ENCODE assay signal across 8 cellular contexts in genomic region chr9:97237951-97238851, GRCh38.
DNase-seq lines count a peak whose midpoint lies in the region; ATAC-seq and TF ChIP-seq lines count a peak whose summit lies in the region.

No MANE protein-coding gene starts in this region.

- peaks cover 85% of the 10 kb centered on the region for H3K79me2 ChIP-seq in GM23338 (replicated peaks; ENCODE audit: insufficient read depth)

- H3K36me3 ChIP-seq in GM23338 (ENCODE audit: insufficient read depth) (no peaks in the 10 kb centered on the region), skeletal muscle tissue (ENCODE audit: control insufficient read depth in 3 of 3, insufficient read depth in 3 of 3, low read length in 3 of 3) (no peaks in the 10 kb centered on the region)

- peak overlapping the region; percentile 98 for H3K4me3 Mint-ChIP-seq in GM23338

- TF ChIP-seq CTCF in AG09309 (IDR thresholded peaks at IDR 0.05; ENCODE audit: control insufficient read depth, insufficient read depth, low read depth, low read length, missing control alignments) (no peak), GM23338 (conservative IDR thresholded peaks at IDR 0.05; ENCODE audit: low read depth in 2 of 2) (no peak), cardiac fibroblast (IDR thresholded peaks at IDR 0.05; ENCODE audit: low read depth, low read length) (no peak)

- H3K9me3 ChIP-seq in skeletal muscle tissue (ENCODE audit: control insufficient read depth in 3 of 3, low read length in 3 of 3), result no peaks in the 10 kb centered on the region

- H3K9me3 Mint-ChIP-seq in GM23338, result no peaks in the 10 kb centered on the region; the same call in 2 of the 3 replicates

- no peaks in the 10 kb centered on the region for H3K27me3 ChIP-seq in GM23338 (ENCODE audit: insufficient read depth)
- no peaks in the 10 kb centered on the region for H3K27me3 ChIP-seq in skeletal muscle tissue (ENCODE audit: control insufficient read depth in 3 of 3, insufficient read depth in 3 of 3, low read length in 3 of 3)

- H2AFZ ChIP-seq in GM23338, result peak overlapping the region; percentile 91; the same call in 1 of the 2 replicates

- no peaks in the 10 kb centered on the region; the same call in 1 of the 2 replicates for H4K20me1 ChIP-seq in GM23338 (replicated peaks; ENCODE audit: insufficient read depth)

- peak overlapping the region; percentile 100 for H3K27ac Mint-ChIP-seq in GM23338

- peak overlapping the region; percentile 75 to 91 (median 85) for H3K9ac ChIP-seq in skeletal muscle tissue (ENCODE audit: low read depth in 1 of 3, low read length in 3 of 3)

- H3K36me3 Mint-ChIP-seq in GM23338 (ENCODE audit: low read depth), result peaks cover 14% of the 10 kb centered on the region; the same call in 2 of the 3 replicates

- ATAC-seq in GM23338 (peak; percentile 93), HG03439 (IDR thresholded peaks at IDR 0.05; ENCODE audit: unreplicated experiment) (no peak)

- H3K4me3 ChIP-seq in AG09309 (ENCODE audit: control insufficient read depth, low read depth, low read length) (peak overlapping the region; percentile 72), GM23338 (peak overlapping the region; percentile 94), cardiac fibroblast (replicated peaks in 1 of 2; ENCODE audit: low read depth in 2 of 2, low read length in 2 of 2) (peak overlapping the region; percentile 57 to 64), skeletal muscle tissue (ENCODE audit: low read length in 3 of 3) (peak overlapping the region; percentile 87 to 95 (median 89))

- H3K4me1 ChIP-seq in GM23338 (ENCODE audit: insufficient read depth) (peaks cover 10% of the 10 kb centered on the region), skeletal muscle tissue (ENCODE audit: control insufficient read depth in 3 of 3, insufficient read depth in 3 of 3, low read length in 3 of 3) (peaks cover 0 to 10% (median 5%) of the 10 kb centered on the region in 3 donors)

- peak overlapping the region; percentile 96 for H3K27ac ChIP-seq in GM23338 (ENCODE audit: low read depth)
- H3K27ac ChIP-seq in skeletal muscle tissue (ENCODE audit: low read depth, low read length), result peak overlapping the region; percentile 66

- peak; percentile 24 for DNase-seq in AG09309 (ENCODE audit: low read depth)
- DNase-seq in GM23338 (ENCODE audit: low spot score), result peak; percentile 90
- DNase-seq in NCI-H2171 (lab: John Stamatoyannopoulos, UW), result peak; percentile 80
- DNase-seq in activated CD4-positive, CD25-positive, alpha-beta regulatory T cell treated with anti-CD3 and anti-CD28 coated beads, Interleukin-2, amount 50 U/mL, for 16 hours (ENCODE audit: low read depth, low spot score), result peak; percentile 37
- DNase-seq in cardiac fibroblast (ENCODE audit: low read depth in 2 of 2), result peak; percentile 73 to 85
- peak; percentile 86 for DNase-seq in iPS-NIHi11 (ENCODE audit: low spot score)

- H3K9me2 ChIP-seq in GM23338 (ENCODE audit: insufficient read depth), result 0 out of 2 replicates have a peak, but pooled peaks cover 5% of the 10 kb centered on the region

- peaks cover 13% of the 10 kb centered on the region for H3K27me3 Mint-ChIP-seq in GM23338 (ENCODE audit: insufficient read depth, low read depth, poor library complexity)

- peak overlapping the region; percentile 71 for H3K4me2 ChIP-seq in GM23338

- peaks cover 34% of the 10 kb centered on the region for H3K4me1 Mint-ChIP-seq in GM23338

- no peaks in the 10 kb centered on the region for H3F3A ChIP-seq in GM23338 (replicated peaks; ENCODE audit: low read depth)

TF ChIP-seq in GM23338, 12 proteins besides CTCF, POLR2A, EP300 and RAD21:
- TF ChIP-seq CREB1 (CRISPR knock-in tag; IDR thresholded peaks at IDR 0.05; ENCODE audit: low read depth), result peak; percentile 57
- no peak for TF ChIP-seq REST (IDR thresholded peaks at IDR 0.05; ENCODE audit: unreplicated experiment)
- peak; percentile 18; the same call in 1 of the 2 replicates for TF ChIP-seq ZNF114 (CRISPR knock-in tag; IDR thresholded peaks at IDR 0.05)
- peak; percentile 58; the same call in 1 of the 2 replicates for TF ChIP-seq POLR2AphosphoS5 (IDR thresholded peaks at IDR 0.05; ENCODE audit: low read depth)

Comparison
In these comparisons a context has a peak if more than half of its experiments do, and no peak if none do; other contexts are left out.
1. DNase-seq: peak in every context shown above with its lines; median percentile 90 in GM23338; 86 in iPS-NIHi11; 80 in NCI-H2171; 79 in cardiac fibroblast; 37 in activated CD4-positive, CD25-positive, alpha-beta regulatory T cell treated with anti-CD3 and anti-CD28 coated beads, Interleukin-2, amount 50 U/mL, for 16 hours; 24 in AG09309.